In the genomic region with DNA sequence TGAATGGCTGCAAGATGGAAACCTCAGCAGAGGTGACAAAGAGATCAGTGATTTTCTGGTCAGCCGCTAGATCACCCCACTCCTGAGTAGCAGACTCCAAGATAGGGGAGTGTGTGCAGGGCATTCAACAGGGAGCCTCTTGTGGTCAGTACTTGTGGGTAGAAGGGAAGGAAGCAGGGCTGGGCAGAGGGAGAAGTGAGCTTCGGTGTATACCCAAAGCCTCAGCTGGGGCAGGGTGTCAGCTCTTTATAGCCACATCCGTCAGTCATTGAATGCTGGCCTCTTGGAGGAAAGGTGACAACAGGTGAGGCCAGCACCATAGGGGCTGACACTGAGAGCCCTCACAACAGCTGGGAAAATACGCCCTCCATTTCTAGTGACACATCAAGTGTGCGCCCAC, we compare ENCODE assay signal across 18 cellular contexts. TPM values are rescaled to one million over a fixed set of nuclear protein-coding genes. Genes with fewer than 3 reads are reported as not detected.
A peak's percentile ranks its signal among the peaks of the same experiment; 100 is the strongest.
DNase-seq lines count a peak whose midpoint lies in the region; ATAC-seq lines count a peak whose summit lies in the region.
"Had no signal": no experiment of that assay in that cellular context is flagged by ENCODE, and none has a peak within 500 bp of the region (broad histone marks: within the 10 kb centered on the region; RNA-seq: fewer than 3 reads in every experiment).

No MANE protein-coding gene starts in this region.

- no peaks in the 10 kb centered on the region for H3K36me3 ChIP-seq in CD4-positive, alpha-beta memory T cell (ENCODE audit: insufficient read depth, low read length)
- no peaks in the 10 kb centered on the region for H3K36me3 ChIP-seq in naive thymus-derived CD4-positive, alpha-beta T cell (ENCODE audit: control insufficient read depth in 2 of 3, insufficient read depth in 3 of 3, low read length in 3 of 3)
- H3K36me3 ChIP-seq: gastroesophageal sphincter had no signal

- in situ Hi-C loops in KBM-7 (cut with MboI; ENCODE audit: low pct_unique_long_range_greater_than_20kb, low sequenced_read_pairs), result no loop called here

- H3K4me1 ChIP-seq in CD4-positive, alpha-beta memory T cell (ENCODE audit: insufficient read depth, low read length), result peaks cover 58% of the 10 kb centered on the region
- peaks cover 23 to 48% of the 10 kb centered on the region in 2 donors for H3K4me1 ChIP-seq in naive thymus-derived CD4-positive, alpha-beta T cell (ENCODE audit: control insufficient read depth in 2 of 2, insufficient read depth in 2 of 2, low read length in 2 of 2)

- no peaks in the 10 kb centered on the region for H3K9me3 ChIP-seq in CD4-positive, alpha-beta memory T cell (ENCODE audit: control insufficient read depth in 1 of 2, low read length in 2 of 2)
- H3K9me3 ChIP-seq in T-helper 17 cell (ENCODE audit: control insufficient read depth, low read length, poor library complexity, severe bottlenecking), result no peaks in the 10 kb centered on the region
- no peaks in the 10 kb centered on the region for H3K9me3 ChIP-seq in naive thymus-derived CD4-positive, alpha-beta T cell (ENCODE audit: control insufficient read depth in 2 of 3, low read length in 3 of 3)
- H3K9me3 ChIP-seq: gastroesophageal sphincter had no signal

- POLR2A ChIA-PET in CD4-positive, alpha-beta memory T cell (lab: Charles Lee; ENCODE audit: partially characterized antibody), result interaction anchor here (1.0 to 2.6 kb wide), 4 partner anchors 69 to 127 kb away, joined by 3 to 12 read pairs (median 3); a partner anchor contains a TSS
- POLR2A ChIA-PET in naive thymus-derived CD4-positive, alpha-beta T cell (lab: Charles Lee), result interaction anchor here (0.9 to 1.8 kb wide), 3 partner anchors 10 to 147 kb away, joined by 3 to 9 read pairs (median 3); a partner anchor contains a TSS

- no peak overlapping the region for H3K4me3 ChIP-seq in CD4-positive, alpha-beta memory T cell (ENCODE audit: low read length in 2 of 2)
- no peak overlapping the region for H3K4me3 ChIP-seq in naive thymus-derived CD4-positive, alpha-beta T cell (ENCODE audit: low read length)
- H3K4me3 ChIP-seq: gastroesophageal sphincter had no signal

- no peaks in the 10 kb centered on the region for H3K9me3 Mint-ChIP-seq in CD4-positive, alpha-beta memory T cell
- no peaks in the 10 kb centered on the region for H3K9me3 Mint-ChIP-seq in naive thymus-derived CD4-positive, alpha-beta T cell
- H3K9me3 Mint-ChIP-seq: activated naive CD4-positive, alpha-beta T cell treated with anti-CD3 and anti-CD28 coated beads, Interleukin-2, amount 10 ng/mL, durations not matched to agents 7 days and 5 days; T-helper 2 cell treated with Interferon-gamma antibody and Interleukin-4, amounts not matched to agents 5 μg/mL and 100 μg/mL, for 36 hours had no signal

- intact Hi-C loops in CD4-positive, alpha-beta memory T cell (cut with micrococcal nuclease), result no loop called here
- intact Hi-C loops in naive thymus-derived CD4-positive, alpha-beta T cell (cut with micrococcal nuclease), result loop anchor here (5.0 to 10.0 kb wide), 2 partner anchors 182 to 220 kb away; no protein-coding TSS in a partner anchor

- no peak for ATAC-seq in T-helper 17 cell
- peak; percentile 46 for ATAC-seq in naive thymus-derived CD4-positive, alpha-beta T cell
- no peak for ATAC-seq in GM21576 (IDR thresholded peaks at IDR 0.05; ENCODE audit: unreplicated experiment)
- no peak for ATAC-seq in GM18861 (IDR thresholded peaks at IDR 0.05; ENCODE audit: unreplicated experiment)
- ATAC-seq: gastroesophageal sphincter, PC-3 had no signal

- no peak for DNase-seq in CD4-positive, alpha-beta memory T cell
- peak; percentile 41 for DNase-seq in KBM-7
- no peak for DNase-seq in T-helper 17 cell
- DNase-seq in naive thymus-derived CD4-positive, alpha-beta T cell, result no peak
- DNase-seq in NCI-H446 treated with DMSO at 0.1 percent for 48 hours (lab: John Stamatoyannopoulos, UW), result no peak
- DNase-seq in SW 1271 (lab: John Stamatoyannopoulos, UW), result no peak
- DNase-seq: activated CD4-positive, alpha-beta T cell treated with anti-CD3 and anti-CD28 coated beads, Interleukin-2, amount 50 U/mL, for 48 hours; activated naive CD4-positive, alpha-beta T cell treated with anti-CD3 and anti-CD28 coated beads, Interleukin-2, amount 10 ng/mL, durations not matched to agents 7 days and 5 days; islet precursor cell; PC-3; stimulated activated CD4-positive, alpha-beta T cell treated with anti-CD3 and anti-CD28 coated beads, Interleukin-4, amount 100 ng/mL, for 4 hours; stimulated activated naive CD4-positive, alpha-beta T cell had no signal

- H3K36me3 Mint-ChIP-seq in CD4-positive, alpha-beta memory T cell, result no peaks in the 10 kb centered on the region
- no peaks in the 10 kb centered on the region for H3K36me3 Mint-ChIP-seq in T-helper 17 cell (ENCODE audit: low read depth)
- no peaks in the 10 kb centered on the region for H3K36me3 Mint-ChIP-seq in naive thymus-derived CD4-positive, alpha-beta T cell
- H3K36me3 Mint-ChIP-seq: activated naive CD4-positive, alpha-beta T cell treated with anti-CD3 and anti-CD28 coated beads, Interleukin-2, amount 10 ng/mL, durations not matched to agents 7 days and 5 days had no signal

- H3K4me1 Mint-ChIP-seq in CD4-positive, alpha-beta memory T cell, result peaks cover 40 to 58% (median 50%) of the 10 kb centered on the region in 4 donors
- H3K4me1 Mint-ChIP-seq in T-helper 17 cell, result peaks cover 44% of the 10 kb centered on the region
- peaks cover 0 to 56% (median 47%) of the 10 kb centered on the region in 7 donors for H3K4me1 Mint-ChIP-seq in naive thymus-derived CD4-positive, alpha-beta T cell

- peak overlapping the region in 6 of 7 donors; percentile 69 to 95 (median 79) for H3K27ac Mint-ChIP-seq in CD4-positive, alpha-beta memory T cell
- H3K27ac Mint-ChIP-seq in T-helper 17 cell, result peak overlapping the region; percentile 57
- H3K27ac Mint-ChIP-seq in naive thymus-derived CD4-positive, alpha-beta T cell, result peak overlapping the region in 8 of 9 donors; percentile 11 to 92 (median 68)
- H3K27ac Mint-ChIP-seq: activated naive CD4-positive, alpha-beta T cell treated with anti-CD3 and anti-CD28 coated beads, Interleukin-2, amount 10 ng/mL, durations not matched to agents 7 days and 5 days; T-helper 2 cell treated with Interferon-gamma antibody and Interleukin-4, amounts not matched to agents 5 μg/mL and 100 μg/mL, for 36 hours had no signal

- H3K27me3 Mint-ChIP-seq in CD4-positive, alpha-beta memory T cell, result no peaks in the 10 kb centered on the region
- H3K27me3 Mint-ChIP-seq in T-helper 17 cell, result no peaks in the 10 kb centered on the region
- no peaks in the 10 kb centered on the region for H3K27me3 Mint-ChIP-seq in naive thymus-derived CD4-positive, alpha-beta T cell

- peak overlapping the region in 5 of 8 donors; percentile 30 to 90 (median 46) for H3K4me3 Mint-ChIP-seq in CD4-positive, alpha-beta memory T cell
- no peak overlapping the region for H3K4me3 Mint-ChIP-seq in T-helper 17 cell
- H3K4me3 Mint-ChIP-seq in naive thymus-derived CD4-positive, alpha-beta T cell, result peak overlapping the region in 2 of 10 donors; percentile 0 to 3
- H3K4me3 Mint-ChIP-seq: activated naive CD4-positive, alpha-beta T cell treated with anti-CD3 and anti-CD28 coated beads, Interleukin-2, amount 10 ng/mL, durations not matched to agents 7 days and 5 days; T-helper 2 cell treated with Interferon-gamma antibody and Interleukin-4, amounts not matched to agents 5 μg/mL and 100 μg/mL, for 36 hours had no signal

- CTCF ChIA-PET in CD4-positive, alpha-beta memory T cell (lab: Charles Lee; ENCODE audit: partially characterized antibody), result interaction anchor here (0.7 to 9.1 kb wide), 3 partner anchors 14 to 1001 kb away, joined by 3 to 113 read pairs (median 3); no protein-coding TSS in a partner anchor
- CTCF ChIA-PET in naive thymus-derived CD4-positive, alpha-beta T cell (lab: Charles Lee), result interaction anchor here (1.3 kb wide), 1 partner anchor 9 kb away, joined by 3 read pairs; no protein-coding TSS in a partner anchor

- H3K27ac ChIP-seq in CD4-positive, alpha-beta memory T cell (ENCODE audit: low read depth, low read length), result no peak overlapping the region
- no peak overlapping the region for H3K27ac ChIP-seq in naive thymus-derived CD4-positive, alpha-beta T cell (ENCODE audit: low read depth, low read length)
- H3K27ac ChIP-seq: gastroesophageal sphincter had no signal

- H3K27me3 ChIP-seq in CD4-positive, alpha-beta memory T cell (ENCODE audit: insufficient read depth, low read length), result no peaks in the 10 kb centered on the region
- H3K27me3 ChIP-seq in naive thymus-derived CD4-positive, alpha-beta T cell (ENCODE audit: control insufficient read depth in 2 of 2, insufficient read depth in 2 of 2, low read length in 2 of 2), result no peaks in the 10 kb centered on the region

RNA-seq across cellular contexts. Expression of a gene that starts 2.2 kb away (rescaled TPM):
- not detected for total RNA-seq in CD4-positive, alpha-beta memory T cell
- polyA plus RNA-seq in CD4-positive, alpha-beta memory T cell, result not detected
- total RNA-seq in T-helper 17 cell, result not detected
- under 1 TPM in 2 of 5 experiments, not detected in 3; 0.08 to 0.49 TPM for total RNA-seq in naive thymus-derived CD4-positive, alpha-beta T cell
- not detected for polyA plus RNA-seq in naive thymus-derived CD4-positive, alpha-beta T cell
- total RNA-seq: cardiac septum, endothelial cell of umbilical vein, gastroesophageal sphincter, PC-3 had no signal
- polyA plus RNA-seq: endothelial cell of umbilical vein had no signal
